1 cellular context compared by ENCODE assay signal in genomic region chr22:38110008-38110862, GRCh38.
A peak's percentile ranks its signal among the peaks of the same experiment; 100 is the strongest.
TF ChIP-seq lines count a peak whose summit lies in the region.

Gene BAIAP2L2, minus strand, starts transcription at chr22:38110684. Its CDS starts 159 bp downstream, at chr22:38110525.

TF ChIP-seq in HepG2, 621 proteins besides CTCF, POLR2A, EP300 and RAD21 (continued from another document):
- no peak for TF ChIP-seq CENPBD1 (CRISPR knock-in tag; IDR thresholded peaks at IDR 0.05; ENCODE audit: borderline replicate concordance, low read depth)
- TF ChIP-seq ZNF431 (CRISPR knock-in tag; IDR thresholded peaks at IDR 0.05; ENCODE audit: borderline replicate concordance, low read depth), result no peak
- TF ChIP-seq DDIT3 (CRISPR knock-in tag; IDR thresholded peaks at IDR 0.05), result no peak
- TF ChIP-seq ZBED4 (CRISPR knock-in tag; IDR thresholded peaks at IDR 0.05; ENCODE audit: borderline replicate concordance), result no peak
- TF ChIP-seq ZNF281 (CRISPR knock-in tag; IDR thresholded peaks at IDR 0.05; ENCODE audit: borderline replicate concordance), result 0 out of 2 replicates have a peak, but pooled peaks have one; percentile 24
- no peak for TF ChIP-seq KLF11 (CRISPR knock-in tag; IDR thresholded peaks at IDR 0.05)
- TF ChIP-seq E2F5 (CRISPR knock-in tag; conservative IDR thresholded peaks at IDR 0.05), result no peak
- no peak for TF ChIP-seq ZNF503 (CRISPR knock-in tag; IDR thresholded peaks at IDR 0.05)
- no peak for TF ChIP-seq ZNF629 (CRISPR knock-in tag; conservative IDR thresholded peaks at IDR 0.05)
- no peak for TF ChIP-seq ZNF547 (CRISPR knock-in tag; IDR thresholded peaks at IDR 0.05)
- no peak for TF ChIP-seq ZNF326 (CRISPR knock-in tag; IDR thresholded peaks at IDR 0.05; ENCODE audit: borderline replicate concordance)
- no peak for TF ChIP-seq ZNF678 (CRISPR knock-in tag; IDR thresholded peaks at IDR 0.05)
- no peak for TF ChIP-seq ZNF512 (CRISPR knock-in tag; IDR thresholded peaks at IDR 0.05)
- TF ChIP-seq MTA3 (CRISPR knock-in tag; IDR thresholded peaks at IDR 0.05), result no peak
- TF ChIP-seq MAFK (conservative IDR thresholded peaks at IDR 0.05 in 1 of 2, IDR thresholded peaks at IDR 0.05 in 1 of 2; ENCODE audit: low read length in 2 of 2), result no peak
- TF ChIP-seq ZNF354B (CRISPR knock-in tag; IDR thresholded peaks at IDR 0.05), result no peak
- TF ChIP-seq NFATC3 (CRISPR knock-in tag; IDR thresholded peaks at IDR 0.05), result no peak
- no peak for TF ChIP-seq ZNF337 (CRISPR knock-in tag; IDR thresholded peaks at IDR 0.05; ENCODE audit: borderline replicate concordance, low read depth)
- TF ChIP-seq DMTF1 (CRISPR knock-in tag; IDR thresholded peaks at IDR 0.05), result no peak
- TF ChIP-seq BORCS8-MEF2B (CRISPR knock-in tag; IDR thresholded peaks at IDR 0.05), result peak; percentile 20; the same call in 1 of the 2 replicates
- TF ChIP-seq HBP1 (CRISPR knock-in tag; IDR thresholded peaks at IDR 0.05; ENCODE audit: low read depth), result no peak
- TF ChIP-seq IRF2 (CRISPR knock-in tag; IDR thresholded peaks at IDR 0.05), result 0 out of 2 replicates have a peak, but pooled peaks have one; percentile 27
- no peak for TF ChIP-seq IKZF4 (CRISPR knock-in tag; IDR thresholded peaks at IDR 0.05; ENCODE audit: borderline replicate concordance, low read depth, not compliant biosample characterization)
- no peak for TF ChIP-seq REL (CRISPR knock-in tag; conservative IDR thresholded peaks at IDR 0.05)
- no peak; the same call in 1 of the 2 replicates for TF ChIP-seq ZNF350 (CRISPR knock-in tag; IDR thresholded peaks at IDR 0.05; ENCODE audit: borderline replicate concordance, low read depth)
TF ChIP-seq in HepG2: peak in this region for 102.
